In the genomic region with DNA sequence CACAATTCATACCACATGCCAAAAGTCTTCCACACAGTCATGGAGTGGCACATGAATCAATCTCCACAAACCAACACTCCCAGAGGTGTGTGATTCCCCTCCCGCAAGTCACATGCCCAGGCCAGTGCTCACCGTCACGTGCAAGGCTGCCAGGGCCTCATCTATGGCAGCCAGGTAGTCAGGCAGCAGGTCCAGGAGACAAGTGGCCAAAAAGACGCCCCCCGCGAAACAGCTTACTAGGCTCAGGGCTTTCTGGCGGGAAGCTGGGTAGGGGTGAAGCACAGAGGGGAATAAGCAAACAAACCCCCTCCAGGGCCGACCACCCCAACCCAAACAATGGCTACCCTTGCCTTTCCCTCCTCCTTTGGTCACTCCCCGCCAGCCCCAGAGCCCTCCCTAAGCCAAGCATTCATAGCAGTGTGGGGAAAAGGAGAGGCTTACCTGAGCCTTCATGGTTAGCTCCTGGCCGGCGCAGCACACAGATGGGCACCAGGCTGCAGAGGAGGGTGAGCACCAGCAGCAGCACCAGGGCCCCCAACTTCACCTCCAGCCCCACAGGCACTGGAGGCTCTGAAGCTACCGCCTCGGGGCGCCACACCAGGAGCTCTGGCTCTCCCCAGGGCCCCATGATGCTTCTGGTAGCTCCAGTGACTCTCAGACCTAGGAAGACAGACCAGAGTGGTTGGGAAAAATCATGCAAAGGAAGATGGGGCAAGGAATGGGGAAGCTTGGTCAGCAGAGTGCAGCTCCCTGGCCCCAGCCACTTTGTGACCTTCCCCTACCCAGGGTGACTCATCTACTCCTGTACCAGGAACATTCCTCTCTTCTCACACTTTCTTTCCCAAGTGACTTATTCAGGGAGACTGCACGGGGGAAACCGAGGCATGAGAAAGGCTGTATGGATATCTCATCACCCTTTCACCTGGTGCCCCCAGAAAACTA, we compare ENCODE assay signal across 6 cellular contexts. TPM values are rescaled to one million over a fixed set of nuclear protein-coding genes. Genes with fewer than 3 reads are reported as not detected.
DNase-seq lines count a peak whose midpoint lies in the region; TF ChIP-seq lines count a peak whose summit lies in the region.

No MANE protein-coding gene starts in this region.

- intact Hi-C loops in MCF 10A (cut with micrococcal nuclease): loop anchor here (5.0 kb wide), 1 partner anchor 310 kb away; the partner anchor contains the start of gene HAX1

- no TSS peak for BruUV-seq in MCF 10A (replicated peaks; lab: Mats Ljungman, UMichigan)

- TF ChIP-seq CTCF in MCF 10A (IDR thresholded peaks at IDR 0.05; ENCODE audit: unreplicated experiment): no peak
- TF ChIP-seq CTCF in neural crest cell (conservative IDR thresholded peaks at IDR 0.05): no peak

- no peaks in the 10 kb centered on the region for H3K9me3 Mint-ChIP-seq in T-helper 2 cell treated with Interferon-gamma antibody and Interleukin-4, amounts not matched to agents 5 μg/mL and 100 μg/mL, for 36 hours
- H3K9me3 Mint-ChIP-seq in MCF 10A (ENCODE audit: unreplicated experiment) (no peaks in the 10 kb centered on the region), neural crest cell (no peaks in the 10 kb centered on the region)

- DNase-seq in T-helper 2 cell treated with Interferon-gamma antibody and Interleukin-4, amounts not matched to agents 5 μg/mL and 100 μg/mL, for 36 hours (ENCODE audit: low spot score): no peak
- DNase-seq in T-helper 2 cell (no peak), MCF 10A (ENCODE audit: unreplicated experiment) (peak; percentile 72), neural crest cell (ENCODE audit: low read depth, low spot score) (no peak), germinal center (ENCODE audit: low spot score) (no peak), DMS114 treated with DMSO at 0.1 percent for 48 hours (lab: John Stamatoyannopoulos, UW; ENCODE audit: unreplicated experiment) (no peak)

- CTCF ChIA-PET in MCF 10A (lab: Yijun Ruan, JAX): interaction anchor here (0.5 to 5.1 kb wide), 14 partner anchors 8 to 258 kb away, joined by 3 to 40 read pairs (median 4); partner anchors contain the start of genes DENND4B, JTB, RAB13 and TPM3

- peak overlapping the region; percentile 27 for H3K27ac Mint-ChIP-seq in T-helper 2 cell treated with Interferon-gamma antibody and Interleukin-4, amounts not matched to agents 5 μg/mL and 100 μg/mL, for 36 hours
- H3K27ac Mint-ChIP-seq in MCF 10A (ENCODE audit: low read depth, unreplicated experiment): peak overlapping the region; percentile 72
- H3K27ac Mint-ChIP-seq in neural crest cell (ENCODE audit: unreplicated experiment): peak overlapping the region; percentile 98

- peaks cover 42% of the 10 kb centered on the region for H3K4me1 Mint-ChIP-seq in T-helper 2 cell treated with Interferon-gamma antibody and Interleukin-4, amounts not matched to agents 5 μg/mL and 100 μg/mL, for 36 hours (ENCODE audit: low read depth)
- peaks cover 55% of the 10 kb centered on the region for H3K4me1 Mint-ChIP-seq in MCF 10A (ENCODE audit: insufficient read depth, unreplicated experiment)
- H3K4me1 Mint-ChIP-seq in neural crest cell: peaks cover 74% of the 10 kb centered on the region

- H3K4me3 Mint-ChIP-seq in T-helper 2 cell treated with Interferon-gamma antibody and Interleukin-4, amounts not matched to agents 5 μg/mL and 100 μg/mL, for 36 hours: peak overlapping the region; percentile 83
- H3K4me3 Mint-ChIP-seq in MCF 10A (ENCODE audit: unreplicated experiment) (peak overlapping the region; percentile 73), neural crest cell (peak overlapping the region; percentile 88)

- H3K27me3 Mint-ChIP-seq in T-helper 2 cell treated with Interferon-gamma antibody and Interleukin-4, amounts not matched to agents 5 μg/mL and 100 μg/mL, for 36 hours (ENCODE audit: low read depth): no peaks in the 10 kb centered on the region
- no peaks in the 10 kb centered on the region for H3K27me3 Mint-ChIP-seq in MCF 10A (ENCODE audit: insufficient read depth, unreplicated experiment)
- H3K27me3 Mint-ChIP-seq in neural crest cell (ENCODE audit: low read depth): peaks cover 2% of the 10 kb centered on the region

- peaks cover 19% of the 10 kb centered on the region for H3K36me3 Mint-ChIP-seq in T-helper 2 cell treated with Interferon-gamma antibody and Interleukin-4, amounts not matched to agents 5 μg/mL and 100 μg/mL, for 36 hours (ENCODE audit: low read depth)
- H3K36me3 Mint-ChIP-seq in MCF 10A (ENCODE audit: insufficient read depth, unreplicated experiment) (peaks cover 51% of the 10 kb centered on the region), neural crest cell (ENCODE audit: low read depth) (peaks cover 2% of the 10 kb centered on the region)

- POLR2A ChIA-PET in MCF 10A (lab: Yijun Ruan, JAX): interaction anchor here (0.6 to 16.6 kb wide), 34 partner anchors 11 to 1173 kb away, joined by 3 to 647 read pairs (median 5); partner anchors contain the start of genes CHTOP, CRTC2, DENND4B and GATAD2B

RNA-seq across cellular contexts. Expression of gene SLC39A1, which starts 1.0 kb away (rescaled TPM):
- total RNA-seq in MCF 10A (2022): 124 and 159 TPM in 2 replicates
- total RNA-seq in neural crest cell: 107 and 113 TPM in 2 replicates

RNA-seq across cellular contexts. Expression of gene CRTC2, which starts 3.9 kb away (rescaled TPM):
- total RNA-seq in MCF 10A (2022) (47.0 and 55.1 TPM in 2 replicates), neural crest cell (34.1 and 34.7 TPM in 2 replicates)

RNA-seq across cellular contexts. Expression of gene CREB3L4, which starts 5.3 kb away (rescaled TPM):
- total RNA-seq in MCF 10A (2022): 14.7 and 17.6 TPM in 2 replicates
- total RNA-seq in neural crest cell: 18.2 and 20.0 TPM in 2 replicates

RNA-seq across cellular contexts. Expression of gene JTB, which starts 15.1 kb away (rescaled TPM):
- total RNA-seq in MCF 10A (2022): 194 and 224 TPM in 2 replicates
- 72.9 and 74.2 TPM in 2 replicates for total RNA-seq in neural crest cell

RNA-seq across cellular contexts. Expression of gene DENND4B, which starts 15.8 kb away (rescaled TPM):
- total RNA-seq in MCF 10A (2022) (59.6 and 79.1 TPM in 2 replicates), neural crest cell (71.6 and 75.2 TPM in 2 replicates)

Comparison
In these comparisons a context has a peak if more than half of its experiments do, and no peak if none do; other contexts are left out.
1. H3K27ac Mint-ChIP-seq: peak in every context shown above with its lines; median percentile 98 in neural crest cell; 72 in MCF 10A; 27 in T-helper 2 cell treated with Interferon-gamma antibody and Interleukin-4, amounts not matched to agents 5 μg/mL and 100 μg/mL, for 36 hours.